ENCODE assay signal across 11 cellular contexts in genomic region chr16:84594725-84595038, GRCh38. TPM values are rescaled to one million over a fixed set of nuclear protein-coding genes. Genes with fewer than 3 reads are reported as not detected.
DNase-seq lines count a peak whose midpoint lies in the region; ATAC-seq, FAIRE-seq and TF ChIP-seq lines count a peak whose summit lies in the region.
"Had no signal": no experiment of that assay in that cellular context is flagged by ENCODE, and none has a peak within 500 bp of the region (broad histone marks: within the 10 kb centered on the region; RNA-seq: fewer than 3 reads in every experiment).

No MANE protein-coding gene starts in this region.

- H3K4me1 ChIP-seq in kidney (ENCODE audit: control insufficient read depth in 1 of 2, insufficient read depth in 1 of 2, low read depth in 1 of 2, low read length in 2 of 2) = peaks cover 3 to 37% of the 10 kb centered on the region in 2 donors

- peak overlapping the region; percentile 78 for H3K4me3 Mint-ChIP-seq in activated CD4-positive, alpha-beta T cell treated with anti-CD3 and anti-CD28 coated beads, Interleukin-2, amount 10 ng/mL, durations not matched to agents 7 days and 5 days

- CTCF ChIA-PET in activated CD4-positive, alpha-beta T cell treated with anti-CD3 and anti-CD28 coated beads, Interleukin-2, amount 10 ng/mL, durations not matched to agents 7 days and 5 days (lab: Charles Lee) = interaction anchor here (1.0 kb wide), 2 partner anchors 9 to 11 kb away, joined by 3 to 4 read pairs; no protein-coding TSS in a partner anchor

- no peak for FAIRE-seq in kidney (lab: Jason Lieb, UNC)
- FAIRE-seq: TTC549 had no signal

- intact Hi-C loops in kidney (cut with DNase I) = no loop called here

- H3K27ac Mint-ChIP-seq in activated CD4-positive, alpha-beta T cell treated with anti-CD3 and anti-CD28 coated beads, Interleukin-2, amount 10 ng/mL, durations not matched to agents 7 days and 5 days = peak overlapping the region; percentile 86

- no peaks in the 10 kb centered on the region for H3K9me3 ChIP-seq in kidney (ENCODE audit: control insufficient read depth in 1 of 2, low read length in 2 of 2)

- peaks cover 81% of the 10 kb centered on the region for H3K4me1 Mint-ChIP-seq in activated CD4-positive, alpha-beta T cell treated with anti-CD3 and anti-CD28 coated beads, Interleukin-2, amount 10 ng/mL, durations not matched to agents 7 days and 5 days

- peaks cover 0 to 4% of the 10 kb centered on the region in 2 donors for H3K36me3 ChIP-seq in kidney (ENCODE audit: control insufficient read depth in 1 of 2, insufficient read depth in 2 of 2, low read length in 2 of 2)

- TF ChIP-seq CTCF in VCaP (conservative IDR thresholded peaks at IDR 0.05) (no peak), kidney (IDR thresholded peaks at IDR 0.05; ENCODE audit: borderline replicate concordance, extremely low read depth, insufficient read depth) (no peak)

- POLR2A ChIA-PET in activated CD4-positive, alpha-beta T cell treated with anti-CD3 and anti-CD28 coated beads, Interleukin-2, amount 10 ng/mL, durations not matched to agents 7 days and 5 days (lab: Charles Lee) = no interaction called here

- no peaks in the 10 kb centered on the region for H3K9me3 Mint-ChIP-seq in activated CD4-positive, alpha-beta T cell treated with anti-CD3 and anti-CD28 coated beads, Interleukin-2, amount 10 ng/mL, durations not matched to agents 7 days and 5 days

- DNase-seq in activated CD4-positive, alpha-beta T cell treated with anti-CD3 and anti-CD28 coated beads, Interleukin-2, amount 10 ng/mL, durations not matched to agents 7 days and 5 days = no peak
- DNase-seq in activated CD4-positive, alpha-beta T cell treated with anti-CD3 and anti-CD28 coated beads for 48 hours = no peak
- DNase-seq in kidney (no peak), NCI-H1694 (lab: John Stamatoyannopoulos, UW) (no peak)
- DNase-seq: amniotic stem cell, NCI-H748 treated with DMSO at 0.1 percent for 48 hours had no signal

- peaks cover 77% of the 10 kb centered on the region for H3K36me3 Mint-ChIP-seq in activated CD4-positive, alpha-beta T cell treated with anti-CD3 and anti-CD28 coated beads, Interleukin-2, amount 10 ng/mL, durations not matched to agents 7 days and 5 days (ENCODE audit: low read depth)

- no peak overlapping the region for H3K4me3 ChIP-seq in kidney (ENCODE audit: low read length in 2 of 2)

- H3K27me3 Mint-ChIP-seq in activated CD4-positive, alpha-beta T cell treated with anti-CD3 and anti-CD28 coated beads, Interleukin-2, amount 10 ng/mL, durations not matched to agents 7 days and 5 days = no peaks in the 10 kb centered on the region

- H3K9ac ChIP-seq in kidney (ENCODE audit: low read length in 2 of 2) = no peak overlapping the region

- ATAC-seq in HG02678 (IDR thresholded peaks at IDR 0.05; ENCODE audit: unreplicated experiment) = no peak
- ATAC-seq in GM19455 (IDR thresholded peaks at IDR 0.05; ENCODE audit: unreplicated experiment) = no peak

- H3K27ac ChIP-seq in VCaP = peak overlapping the region; percentile 80
- H3K27ac ChIP-seq in kidney (ENCODE audit: low read depth in 2 of 2, low read length in 2 of 2) = peak overlapping the region; percentile 24 to 59
- H3K27ac ChIP-seq in temporal lobe (ENCODE audit: low read depth, low read length) = peak overlapping the region; percentile 17

RNA-seq across cellular contexts. Expression of gene COTL1, which starts 23.2 kb away (rescaled TPM):
- total RNA-seq in activated CD4-positive, alpha-beta T cell treated with anti-CD3 and anti-CD28 coated beads, Interleukin-2, amount 10 ng/mL, durations not matched to agents 7 days and 5 days = 100 to 1,000 TPM; 780 to 845 TPM
- total RNA-seq in kidney = 122 TPM
- 136 TPM for polyA plus RNA-seq in kidney (ENCODE audit: insufficient read depth, low read depth, low replicate concordance)
- total RNA-seq in temporal lobe = 62.0 TPM

RNA-seq across cellular contexts. Expression of gene KLHL36, which starts 53.6 kb away (rescaled TPM):
- 10 to 100 TPM; 37.5 to 46.2 TPM for total RNA-seq in activated CD4-positive, alpha-beta T cell treated with anti-CD3 and anti-CD28 coated beads, Interleukin-2, amount 10 ng/mL, durations not matched to agents 7 days and 5 days
- 76.6 TPM for total RNA-seq in kidney
- 13.7 TPM for polyA plus RNA-seq in kidney (ENCODE audit: insufficient read depth, low read depth, low replicate concordance)
- total RNA-seq in temporal lobe = 47.0 TPM

Comparison
In these comparisons a context has a peak if more than half of its experiments do, and no peak if none do; other contexts are left out.
1. H3K27ac ChIP-seq: peak in every context shown above with its lines; median percentile 80 in VCaP; 42 in kidney; 17 in temporal lobe.